In genomic region chr6:157853018-157853805, GRCh38 we compare ENCODE assay signal across 27 cellular contexts. TPM values are rescaled to one million over a fixed set of nuclear protein-coding genes. Genes with fewer than 3 reads are reported as not detected.
DNase-seq lines count a peak whose midpoint lies in the region; ATAC-seq, FAIRE-seq and TF ChIP-seq lines count a peak whose summit lies in the region.
"Had no signal": no experiment of that assay in that cellular context is flagged by ENCODE, and none has a peak within 500 bp of the region (broad histone marks: within the 10 kb centered on the region; RNA-seq: fewer than 3 reads in every experiment).

No MANE protein-coding gene starts in this region.

- TF ChIP-seq CTCF in HepG2 (CRISPR knock-in tag; IDR thresholded peaks at IDR 0.05) = no peak
- no peak for TF ChIP-seq CTCF in right lobe of liver (IDR thresholded peaks at IDR 0.05)

- H3K27me3 ChIP-seq in HepG2 (ENCODE audit: control insufficient read depth in 1 of 2, insufficient read depth in 2 of 2, low read length in 2 of 2) (no peaks in the 10 kb centered on the region), right lobe of liver (no peaks in the 10 kb centered on the region)
- H3K27me3 ChIP-seq: upper lobe of right lung had no signal

- no peaks in the 10 kb centered on the region for H3K27me3 Mint-ChIP-seq in activated T-helper 17 cell treated with anti-CD3 and anti-CD28 coated beads, Interleukin-2, amount 50 U/mL, for 72 hours
- H3K27me3 Mint-ChIP-seq: B cell; dendritic cell treated with granulocyte-macrophage colony-stimulating factor and Interleukin-4, amounts not matched to agents 40 ng/mL and 50 ng/mL, for 4 days had no signal

- peak overlapping the region; percentile 51 for H3K4me3 Mint-ChIP-seq in activated T-helper 17 cell treated with anti-CD3 and anti-CD28 coated beads, Interleukin-2, amount 50 U/mL, for 72 hours
- no peak overlapping the region for H3K4me3 Mint-ChIP-seq in stimulated activated effector memory CD8-positive, alpha-beta T cell treated with anti-CD3 and anti-CD28 coated beads, Interleukin-12 subunit alpha, Interleukin-12 subunit beta, amount 100 ng/mL, for 72 hours
- H3K4me3 Mint-ChIP-seq: activated naive CD4-positive, alpha-beta T cell treated with anti-CD3 and anti-CD28 coated beads, Interleukin-2, amount 10 ng/mL, durations not matched to agents 7 days and 5 days; B cell; CD8-positive, alpha-beta memory T cell; dendritic cell treated with granulocyte-macrophage colony-stimulating factor and Interleukin-4, amounts not matched to agents 40 ng/mL and 50 ng/mL, for 4 days; nephron had no signal

- no peak overlapping the region for H3K27ac ChIP-seq in HepG2 (ENCODE audit: extremely low read length, insufficient read depth, low read length)
- H3K27ac ChIP-seq in right lobe of liver = no peak overlapping the region
- H3K27ac ChIP-seq: upper lobe of right lung had no signal

- peaks cover 51% of the 10 kb centered on the region for H4K20me1 ChIP-seq in HepG2 (ENCODE audit: insufficient read depth, low read length)

- TF ChIP-seq EP300 in HepG2 (IDR thresholded peaks at IDR 0.05; ENCODE audit: low read depth in 2 of 2, low read length in 2 of 2) (no peak), HepG2 (CRISPR knock-in tag; IDR thresholded peaks at IDR 0.05; ENCODE audit: borderline replicate concordance) (no peak)

- TF ChIP-seq RAD21 in HepG2 (CRISPR knock-in tag; IDR thresholded peaks at IDR 0.05) = no peak

- no peak overlapping the region for H2AFZ ChIP-seq in HepG2 (ENCODE audit: low read length)

- peaks cover 9% of the 10 kb centered on the region for H3K9me3 Mint-ChIP-seq in activated T-helper 17 cell treated with anti-CD3 and anti-CD28 coated beads, Interleukin-2, amount 50 U/mL, for 72 hours
- peaks cover 10% of the 10 kb centered on the region for H3K9me3 Mint-ChIP-seq in stimulated activated effector memory CD8-positive, alpha-beta T cell treated with anti-CD3 and anti-CD28 coated beads, Interleukin-12 subunit alpha, Interleukin-12 subunit beta, amount 100 ng/mL, for 72 hours

- H3K9ac ChIP-seq in HepG2 (ENCODE audit: insufficient read depth, low read depth, low read length) = no peak overlapping the region
- H3K9ac ChIP-seq: SK-N-SH had no signal

- BruUV-seq in HepG2 (replicated peaks; lab: Mats Ljungman, UMichigan) = no TSS peak

- FAIRE-seq in HepG2 (lab: Jason Lieb, UNC) = no peak
- FAIRE-seq: G401.6, kidney, small intestine had no signal

- DNase-seq in HepG2 (ENCODE audit: low spot score) (no peak), right lobe of liver (no peak), erythroblast (lab: John Stamatoyannopoulos, UW) (peak; percentile 23 to 45), NCI-H2081 treated with DMSO at 0.1 percent for 48 hours (lab: John Stamatoyannopoulos, UW) (no peak)
- DNase-seq in stimulated activated effector memory CD8-positive, alpha-beta T cell treated with anti-CD3 and anti-CD28 coated beads, Interleukin-12 subunit alpha, Interleukin-12 subunit beta, amount 100 ng/mL, for 72 hours (ENCODE audit: low spot score in 2 of 2) = no peak
- DNase-seq in stimulated activated CD4-positive, alpha-beta T cell treated with anti-CD3 and anti-CD28 coated beads, Interleukin-4, amount 100 ng/mL, for 1 hour = no peak
- DNase-seq: activated CD4-positive, alpha-beta T cell treated with anti-CD3 and anti-CD28 coated beads for 4 hours; activated naive CD4-positive, alpha-beta T cell treated with anti-CD3 and anti-CD28 coated beads, Interleukin-2, amount 10 ng/mL, durations not matched to agents 7 days and 5 days; activated T-cell treated with anti-CD3 and anti-CD28 coated beads, Interleukin-2, amount 50 U/mL, for 48 hours; caudate nucleus; CD8-positive, alpha-beta memory T cell; DMS53; kidney; NCI-H146; retina; SK-N-SH; small intestine; stimulated activated CD4-positive, alpha-beta T cell treated with anti-CD3 and anti-CD28 coated beads, Interleukin-1b, Interleukin-23, amount 100 ng/mL, for 48 hours; T-helper 2 cell; upper lobe of right lung had no signal

- H3K36me3 Mint-ChIP-seq in activated T-helper 17 cell treated with anti-CD3 and anti-CD28 coated beads, Interleukin-2, amount 50 U/mL, for 72 hours (ENCODE audit: low read depth) = peaks cover 37% of the 10 kb centered on the region
- peaks cover 38% of the 10 kb centered on the region for H3K36me3 Mint-ChIP-seq in stimulated activated effector memory CD8-positive, alpha-beta T cell treated with anti-CD3 and anti-CD28 coated beads, Interleukin-12 subunit alpha, Interleukin-12 subunit beta, amount 100 ng/mL, for 72 hours

- 95% methylated on average over 2 of the region's 2 CpGs for WGBS in HepG2 (ENCODE audit: low lambda C conversion rate)
- 82% methylated on average over 2 of the region's 2 CpGs for WGBS in right lobe of liver (ENCODE audit: insufficient coverage, low coverage, low lambda C conversion rate, missing lambda C conversion rate)

- H3K27ac Mint-ChIP-seq in activated T-helper 17 cell treated with anti-CD3 and anti-CD28 coated beads, Interleukin-2, amount 50 U/mL, for 72 hours = peak overlapping the region; percentile 74
- H3K27ac Mint-ChIP-seq in stimulated activated effector memory CD8-positive, alpha-beta T cell treated with anti-CD3 and anti-CD28 coated beads, Interleukin-12 subunit alpha, Interleukin-12 subunit beta, amount 100 ng/mL, for 72 hours = peak overlapping the region; percentile 32
- H3K27ac Mint-ChIP-seq: activated naive CD4-positive, alpha-beta T cell treated with anti-CD3 and anti-CD28 coated beads, Interleukin-2, amount 10 ng/mL, durations not matched to agents 7 days and 5 days; B cell; CD8-positive, alpha-beta memory T cell; dendritic cell treated with granulocyte-macrophage colony-stimulating factor and Interleukin-4, amounts not matched to agents 40 ng/mL and 50 ng/mL, for 4 days; nephron had no signal

- POLR2A ChIA-PET in HepG2 (lab: Yijun Ruan, JAX) = no interaction called here

- no peak overlapping the region for H3K4me2 ChIP-seq in HepG2 (ENCODE audit: low read depth, low read length)
- H3K4me2 ChIP-seq: SK-N-SH had no signal

- peaks cover 74% of the 10 kb centered on the region for H3K79me2 ChIP-seq in HepG2 (ENCODE audit: insufficient read depth, low read length)

- H3K4me1 ChIP-seq in HepG2 (ENCODE audit: insufficient read depth, low read length) (peaks cover 19% of the 10 kb centered on the region; the same call in 1 of the 2 replicates), right lobe of liver (no peaks in the 10 kb centered on the region)
- H3K4me1 ChIP-seq: HAP-1 had no signal

- H3K4me1 Mint-ChIP-seq in activated T-helper 17 cell treated with anti-CD3 and anti-CD28 coated beads, Interleukin-2, amount 50 U/mL, for 72 hours = peaks cover 39% of the 10 kb centered on the region
- peaks cover 53% of the 10 kb centered on the region for H3K4me1 Mint-ChIP-seq in stimulated activated effector memory CD8-positive, alpha-beta T cell treated with anti-CD3 and anti-CD28 coated beads, Interleukin-12 subunit alpha, Interleukin-12 subunit beta, amount 100 ng/mL, for 72 hours

- CTCF ChIA-PET in HepG2 (lab: Yijun Ruan, JAX; ENCODE audit: low intra/inter-chr PET ratio, low total read pairs) = no interaction called here

- no peak for ATAC-seq in HepG2
- ATAC-seq in right lobe of liver = no peak
- ATAC-seq in activated T-helper 17 cell treated with anti-CD3 and anti-CD28 coated beads, Interleukin-2, amount 50 U/mL, for 72 hours (replicated peaks) = peak; percentile 79
- ATAC-seq in stimulated activated effector memory CD8-positive, alpha-beta T cell treated with anti-CD3 and anti-CD28 coated beads, Interleukin-12 subunit alpha, Interleukin-12 subunit beta, amount 100 ng/mL, for 72 hours = no peak
- ATAC-seq in HG03045 (IDR thresholded peaks at IDR 0.05; ENCODE audit: unreplicated experiment) = no peak
- ATAC-seq: upper lobe of right lung had no signal

- H3K9me3 ChIP-seq in HepG2 (ENCODE audit: low read length) (peaks cover 14% of the 10 kb centered on the region), right lobe of liver (no peaks in the 10 kb centered on the region)
- H3K9me3 ChIP-seq: upper lobe of right lung had no signal

- H3K36me3 ChIP-seq in HepG2 (replicated peaks in 1 of 2; ENCODE audit: control insufficient read depth in 1 of 2, insufficient read depth in 2 of 2, low read length in 2 of 2) (no peaks in the 10 kb centered on the region), right lobe of liver (no peaks in the 10 kb centered on the region)
- H3K36me3 ChIP-seq: HAP-1, upper lobe of right lung had no signal

- intact Hi-C loops in HepG2 (cut with micrococcal nuclease; ENCODE audit: unreplicated experiment) = no loop called here
- intact Hi-C loops in right lobe of liver (cut with DNase I) = no loop called here

- H3K4me3 ChIP-seq in HepG2 (replicated peaks in 1 of 3; ENCODE audit: insufficient read depth in 1 of 3, low read depth in 2 of 3, low read length in 3 of 3) = no peak overlapping the region
- no peak overlapping the region for H3K4me3 ChIP-seq in right lobe of liver
- H3K4me3 ChIP-seq: HAP-1, upper lobe of right lung had no signal

- TF ChIP-seq POLR2A in HepG2 (IDR thresholded peaks at IDR 0.05; ENCODE audit: insufficient read depth in 1 of 2, low read depth in 2 of 2, low read length in 2 of 2) (no peak), right lobe of liver (IDR thresholded peaks at IDR 0.05) (no peak), erythroblast (IDR thresholded peaks at IDR 0.05; ENCODE audit: low read length) (no peak)

- in situ Hi-C loops in HepG2 (cut with HindIII; ENCODE audit: extremely low pct_ligation_motif_present, low pct_unique_long_range_greater_than_20kb) = no loop called here

RNA-seq across cellular contexts. Expression of gene SNX9, which starts 30.2 kb away (rescaled TPM):
- 21.9 and 27.7 TPM in 2 replicates for total RNA-seq in HepG2 (2016; rRNA removed; fragmentation: Illumina TruSeq; extraction: Trizol)
- total RNA-seq in HepG2 (2016; cell fraction: cytosol; rRNA removed; fragmentation: Illumina TruSeq; extraction: Trizol; ENCODE audit: low read depth) = 3.3 and 3.5 TPM in 2 replicates
- total RNA-seq in HepG2 (2016; cell fraction: insoluble cytoplasmic fraction; rRNA removed; fragmentation: Illumina TruSeq; extraction: Trizol) = 20.6 and 26.2 TPM in 2 replicates
- 11.1 and 12.4 TPM in 2 replicates for total RNA-seq in HepG2 (2016; cell fraction: membrane; rRNA removed; fragmentation: Illumina TruSeq; extraction: Trizol)
- 15.6 and 15.7 TPM in 2 replicates for total RNA-seq in HepG2 (2016; cell fraction: nucleus; rRNA removed; fragmentation: Illumina TruSeq; extraction: Trizol)
- 35.2 and 36.0 TPM in 2 replicates for polyA plus RNA-seq in HepG2 (2011; rRNA removed)
- 25.8 and 32.1 TPM in 2 replicates for polyA plus RNA-seq in HepG2 (2011; cell fraction: cytosol; rRNA removed)
- 24.9 and 25.2 TPM in 2 replicates for polyA plus RNA-seq in HepG2 (2011; cell fraction: nucleus; rRNA removed)
- 29.4 and 32.2 TPM in 2 replicates for polyA plus RNA-seq in HepG2 (2012)
- 2.4 and 2.5 TPM in 2 replicates for polyA plus RNA-seq in HepG2 (2016; cell fraction: cytosol; fragmentation: Illumina TruSeq; extraction: Trizol; ENCODE audit: low read depth)
- polyA plus RNA-seq in HepG2 (2016; cell fraction: insoluble cytoplasmic fraction; fragmentation: Illumina TruSeq; extraction: Trizol; ENCODE audit: low read depth) = 27.0 and 29.7 TPM in 2 replicates
- 6.8 and 7.3 TPM in 2 replicates for polyA plus RNA-seq in HepG2 (2016; cell fraction: membrane; fragmentation: Illumina TruSeq; extraction: Trizol; ENCODE audit: low read depth)
- 20.8 and 21.2 TPM in 2 replicates for polyA plus RNA-seq in HepG2 (2016; cell fraction: nucleus; fragmentation: Illumina TruSeq; extraction: Trizol; ENCODE audit: insufficient read depth, low read depth)
- 17.0 and 19.8 TPM in 2 replicates for polyA minus RNA-seq in HepG2 (2011; rRNA and poly(A)+ RNA removed; ENCODE audit: low replicate concordance)
- 22.7 and 25.5 TPM in 2 replicates for polyA minus RNA-seq in HepG2 (2011; cell fraction: cytosol; rRNA and poly(A)+ RNA removed)
- 26.1 and 28.5 TPM in 2 replicates for polyA minus RNA-seq in HepG2 (2011; cell fraction: nucleus; rRNA and poly(A)+ RNA removed)
- total RNA-seq in right lobe of liver = 10 to 100 TPM; 24.6 to 38.0 (median 29.3) TPM
- total RNA-seq in activated T-helper 17 cell treated with anti-CD3 and anti-CD28 coated beads, Interleukin-2, amount 50 U/mL, for 72 hours = 10 to 100 TPM; 20.5 to 71.9 TPM

Comparison
In these comparisons a context has a peak if more than half of its experiments do, and no peak if none do; other contexts are left out.
1. DNase-seq: peak in erythroblast (2 of 2); none in HepG2 (single experiment), right lobe of liver (0 of 3), stimulated activated effector memory CD8-positive, alpha-beta T cell treated with anti-CD3 and anti-CD28 coated beads, Interleukin-12 subunit alpha, Interleukin-12 subunit beta, amount 100 ng/mL, for 72 hours (0 of 2), stimulated activated CD4-positive, alpha-beta T cell treated with anti-CD3 and anti-CD28 coated beads, Interleukin-4, amount 100 ng/mL, for 1 hour (single experiment) and NCI-H2081 treated with DMSO at 0.1 percent for 48 hours (single experiment).